ENCODE assay signal across 8 cellular contexts in the genomic region with DNA sequence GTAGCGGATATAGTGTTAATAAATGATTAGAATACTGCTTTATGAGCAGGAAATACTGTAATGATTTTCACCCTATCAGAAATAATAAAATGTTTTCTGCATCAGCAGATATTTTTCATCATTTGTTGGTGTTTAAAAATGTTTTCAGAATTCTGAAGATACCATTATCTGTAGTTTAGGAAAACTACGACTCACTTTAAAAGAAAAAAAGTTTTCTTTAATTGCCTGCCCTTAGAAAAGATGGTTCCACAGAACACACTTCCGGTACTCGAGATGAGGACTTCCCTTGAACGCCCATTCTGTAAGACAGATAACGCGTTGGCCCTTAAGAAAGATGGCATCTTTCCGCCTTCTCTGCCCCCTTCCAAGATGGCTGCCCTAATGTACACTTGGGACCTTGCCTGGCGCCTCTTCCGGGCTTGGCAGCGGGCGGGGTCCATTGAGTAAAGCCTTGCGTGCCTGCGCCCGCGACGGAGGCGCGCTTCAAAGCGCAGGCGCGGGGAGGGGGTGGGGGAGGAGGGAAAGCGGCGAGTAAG. TPM values are rescaled to one million over a fixed set of nuclear protein-coding genes. Genes with fewer than 3 reads are reported as not detected.
DNase-seq lines count a peak whose midpoint lies in the region; ATAC-seq and TF ChIP-seq lines count a peak whose summit lies in the region.

A gene with protein sequence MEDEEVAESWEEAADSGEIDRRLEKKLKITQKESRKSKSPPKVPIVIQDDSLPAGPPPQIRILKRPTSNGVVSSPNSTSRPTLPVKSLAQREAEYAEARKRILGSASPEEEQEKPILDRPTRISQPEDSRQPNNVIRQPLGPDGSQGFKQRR (plus strand): TSS at position 521 of the 536 bp plus-strand sequence. CDS start 16 bp downstream, outside the sequence.

- H3K27me3 ChIP-seq in GM23338 (ENCODE audit: insufficient read depth) (no peaks in the 10 kb centered on the region), esophagus muscularis mucosa (no peaks in the 10 kb centered on the region), muscle layer of colon (ENCODE audit: control insufficient read depth in 1 of 2, insufficient read depth in 2 of 2, low read length in 2 of 2) (no peaks in the 10 kb centered on the region)

- DNase-seq in DMS153 treated with DMSO at 0.1 percent for 48 hours (lab: John Stamatoyannopoulos, UW; ENCODE audit: unreplicated experiment) (peak; percentile 97), GM23338 (ENCODE audit: low spot score) (peak; percentile 99), Kasumi-1 (lab: John Stamatoyannopoulos, UW) (peak; percentile 99), RKO (ENCODE audit: low spot score) (peak; percentile 99), activated T-helper 1 cell treated with Interleukin-2 at 50 U/mL for 16 hours (ENCODE audit: low read depth) (peak; percentile 95), esophagus muscularis mucosa (ENCODE audit: extremely low spot score) (peak; percentile 99)
- DNase-seq in stimulated activated CD8-positive, alpha-beta memory T cell treated with anti-CD3 and anti-CD28 coated beads, Interleukin-7, amount 100 ng/mL, for 24 hours (ENCODE audit: low read depth): peak; percentile 75

- WGBS in esophagus muscularis mucosa: 3% methylated on average over 24 of the region's 24 CpGs

- peaks cover 13% of the 10 kb centered on the region for H3K4me1 ChIP-seq in GM23338 (ENCODE audit: insufficient read depth)
- H3K4me1 ChIP-seq in esophagus muscularis mucosa: peaks cover 40 to 69% (median 69%) of the 10 kb centered on the region in 4 donors
- peaks cover 17% of the 10 kb centered on the region for H3K4me1 ChIP-seq in muscle layer of colon (ENCODE audit: insufficient read depth, low read length)

- peaks cover 4% of the 10 kb centered on the region for H3K27me3 Mint-ChIP-seq in GM23338 (ENCODE audit: insufficient read depth, low read depth, poor library complexity)

- H3K79me2 ChIP-seq in GM23338 (replicated peaks; ENCODE audit: insufficient read depth): peaks cover 44% of the 10 kb centered on the region

- H3K4me1 Mint-ChIP-seq in GM23338: peaks cover 15% of the 10 kb centered on the region

- peak; percentile 90 for ATAC-seq in GM23338

- H3K36me3 Mint-ChIP-seq in GM23338 (ENCODE audit: low read depth): peaks cover 2% of the 10 kb centered on the region; the same call in 1 of the 3 replicates

- TF ChIP-seq POLR2A in esophagus muscularis mucosa (IDR thresholded peaks at IDR 0.05; ENCODE audit: low read depth): no peak

- H3K4me3 ChIP-seq in GM23338: peak within 1 kb of the TSS; percentile 95
- peak within 1 kb of the TSS; percentile 74 to 97 (median 84) for H3K4me3 ChIP-seq in esophagus muscularis mucosa
- peak within 1 kb of the TSS; percentile 75 to 76 for H3K4me3 ChIP-seq in muscle layer of colon (ENCODE audit: low read depth in 1 of 2, low read length in 2 of 2)

- no peaks in the 10 kb centered on the region for H3K36me3 ChIP-seq in GM23338 (ENCODE audit: insufficient read depth)
- H3K36me3 ChIP-seq in esophagus muscularis mucosa: no peaks in the 10 kb centered on the region
- H3K36me3 ChIP-seq in muscle layer of colon (ENCODE audit: insufficient read depth, low read length): no peaks in the 10 kb centered on the region

- H3K9me2 ChIP-seq in GM23338 (ENCODE audit: insufficient read depth): no peaks in the 10 kb centered on the region

- H2AFZ ChIP-seq in GM23338: peak within 1 kb of the TSS; percentile 48; the same call in 1 of the 2 replicates

- peak within 1 kb of the TSS; percentile 83 for H3K4me2 ChIP-seq in GM23338

- H3K27ac ChIP-seq in GM23338 (ENCODE audit: low read depth) (peak within 1 kb of the TSS; percentile 98), esophagus muscularis mucosa (replicated peaks in 1 of 4) (peak within 1 kb of the TSS; percentile 97 to 98 (median 98)), muscle layer of colon (ENCODE audit: low read depth, low read length) (peak within 1 kb of the TSS; percentile 99)

- intact Hi-C loops in esophagus muscularis mucosa (cut with DNase I): loop anchor here (10.0 kb wide), 1 partner anchor 292 kb away; a partner anchor contains a TSS

- no peak for TF ChIP-seq CTCF in GM23338 (conservative IDR thresholded peaks at IDR 0.05; ENCODE audit: low read depth in 2 of 2)
- TF ChIP-seq CTCF in esophagus muscularis mucosa (IDR thresholded peaks at IDR 0.05): peak in 1 of 3 experiments; percentile 5

- H3K4me3 Mint-ChIP-seq in GM23338: peak within 1 kb of the TSS; percentile 96

- peak within 1 kb of the TSS; percentile 99 for H3K27ac Mint-ChIP-seq in GM23338

- peaks cover 37% of the 10 kb centered on the region for H4K20me1 ChIP-seq in GM23338 (replicated peaks; ENCODE audit: insufficient read depth)

- TF ChIP-seq EP300 in esophagus muscularis mucosa (IDR thresholded peaks at IDR 0.05): no peak

- H3F3A ChIP-seq in GM23338 (replicated peaks; ENCODE audit: low read depth): 0 out of 2 replicates have a peak, but pooled peaks cover 3% of the 10 kb centered on the region

- peak within 1 kb of the TSS; percentile 86 for H3K9ac ChIP-seq in muscle layer of colon (ENCODE audit: low read length)

- no peaks in the 10 kb centered on the region for H3K9me3 ChIP-seq in esophagus muscularis mucosa
- no peaks in the 10 kb centered on the region for H3K9me3 ChIP-seq in muscle layer of colon (ENCODE audit: low read length)

- no peaks in the 10 kb centered on the region; the same call in 2 of the 3 replicates for H3K9me3 Mint-ChIP-seq in GM23338

TF ChIP-seq in GM23338, 12 proteins besides CTCF, POLR2A, EP300 and RAD21 (continues in another document):
- TF ChIP-seq JUNB (IDR thresholded peaks at IDR 0.05; ENCODE audit: unreplicated experiment) (no peak), CREB1 (CRISPR knock-in tag; IDR thresholded peaks at IDR 0.05; ENCODE audit: low read depth) (peak; percentile 85)
- TF ChIP-seq, protein P1, sequence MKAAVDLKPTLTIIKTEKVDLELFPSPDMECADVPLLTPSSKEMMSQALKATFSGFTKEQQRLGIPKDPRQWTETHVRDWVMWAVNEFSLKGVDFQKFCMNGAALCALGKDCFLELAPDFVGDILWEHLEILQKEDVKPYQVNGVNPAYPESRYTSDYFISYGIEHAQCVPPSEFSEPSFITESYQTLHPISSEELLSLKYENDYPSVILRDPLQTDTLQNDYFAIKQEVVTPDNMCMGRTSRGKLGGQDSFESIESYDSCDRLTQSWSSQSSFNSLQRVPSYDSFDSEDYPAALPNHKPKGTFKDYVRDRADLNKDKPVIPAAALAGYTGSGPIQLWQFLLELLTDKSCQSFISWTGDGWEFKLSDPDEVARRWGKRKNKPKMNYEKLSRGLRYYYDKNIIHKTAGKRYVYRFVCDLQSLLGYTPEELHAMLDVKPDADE (IDR thresholded peaks at IDR 0.05): peak; percentile 94

RNA-seq across cellular contexts. Expression of the gene that starts here (rescaled TPM):
- 70.9 and 73.9 TPM in 2 replicates for total RNA-seq in GM23338 (2014; rRNA removed; shearing (Covaris generic))
- 32.5 and 33.6 TPM in 2 replicates for polyA plus RNA-seq in GM23338 (2016; fragmentation: Nextera tagmentation; extraction: Ambion mirVana)
- total RNA-seq in esophagus muscularis mucosa: 100 to 1,000 TPM in 2 of 4 donors, 10 to 100 TPM in 2; 70.2 to 110 (median 98.3) TPM

Comparison
In these comparisons a context has a peak if more than half of its experiments do, and no peak if none do; other contexts are left out.
1. Peak in every context shown above with its lines: DNase-seq, ATAC-seq, H3K4me3 ChIP-seq and H3K27ac ChIP-seq.